Comparison of ENCODE assay signal across 36 cellular contexts in genomic region chr17:11981862-11982261, GRCh38.
"Had no signal": no experiment of that assay in that cellular context is flagged by ENCODE, and none has a peak within 500 bp of the region (broad histone marks: within the 10 kb centered on the region; RNA-seq: fewer than 3 reads in every experiment).

No MANE protein-coding gene starts in this region.

- H3K4me1 ChIP-seq: adrenal gland had no signal

- H3K27me3 ChIP-seq: adrenal gland, esophagus muscularis mucosa, foreskin keratinocyte, gastrocnemius medialis, heart left ventricle had no signal

- H3K27me3 Mint-ChIP-seq: activated CD4-positive, alpha-beta memory T cell treated with anti-CD3 and anti-CD28 coated beads for 36 hours; activated CD4-positive, alpha-beta T cell treated with anti-CD3 and anti-CD28 coated beads for 36 hours; activated CD4-positive, alpha-beta T cell treated with anti-CD3 and anti-CD28 coated beads, Interleukin-2, amount 10 ng/mL, durations not matched to agents 24 days and 14 days; activated CD8-positive, alpha-beta memory T cell treated with anti-CD3 and anti-CD28 coated beads, Interleukin-2, amount 10 ng/mL, durations not matched to agents 7 days and 5 days; activated naive CD4-positive, alpha-beta T cell treated with anti-CD3 and anti-CD28 coated beads, Interleukin-2, amount 50 U/mL, for 24 hours; activated naive CD8-positive, alpha-beta T cell treated with anti-CD3 and anti-CD28 coated beads for 36 hours; activated naive CD8-positive, alpha-beta T cell treated with anti-CD3 and anti-CD28 coated beads, Interleukin-2, amount 50 U/mL, for 24 hours; brain; central memory CD8-positive, alpha-beta T cell; effector memory CD8-positive, alpha-beta T cell; T-helper 17 cell had no signal

- H3K36me3 ChIP-seq: WERI-Rb-1 had no signal

- H3K4me1 Mint-ChIP-seq: activated CD4-positive, alpha-beta T cell treated with anti-CD3 and anti-CD28 coated beads for 36 hours; activated CD4-positive, alpha-beta T cell treated with anti-CD3 and anti-CD28 coated beads, Interleukin-2, amount 10 ng/mL, durations not matched to agents 24 days and 14 days; activated CD8-positive, alpha-beta memory T cell treated with anti-CD3 and anti-CD28 coated beads, Interleukin-2, amount 10 ng/mL, durations not matched to agents 7 days and 5 days; activated naive CD4-positive, alpha-beta T cell treated with anti-CD3 and anti-CD28 coated beads, Interleukin-2, amount 50 U/mL, for 24 hours; activated naive CD8-positive, alpha-beta T cell treated with anti-CD3 and anti-CD28 coated beads for 36 hours; activated naive CD8-positive, alpha-beta T cell treated with anti-CD3 and anti-CD28 coated beads, Interleukin-2, amount 50 U/mL, for 24 hours had no signal

- H3K4me3 Mint-ChIP-seq: activated CD4-positive, alpha-beta memory T cell treated with anti-CD3 and anti-CD28 coated beads for 36 hours; activated CD4-positive, alpha-beta T cell treated with anti-CD3 and anti-CD28 coated beads for 36 hours; activated CD4-positive, alpha-beta T cell treated with anti-CD3 and anti-CD28 coated beads, Interleukin-2, amount 10 ng/mL, durations not matched to agents 24 days and 14 days; activated CD8-positive, alpha-beta memory T cell treated with anti-CD3 and anti-CD28 coated beads, Interleukin-2, amount 10 ng/mL, durations not matched to agents 7 days and 5 days; activated CD8-positive, alpha-beta T cell treated with anti-CD3 and anti-CD28 coated beads, Interleukin-2, amount 10 ng/mL, durations not matched to agents 7 days and 5 days; activated naive CD4-positive, alpha-beta T cell treated with anti-CD3 and anti-CD28 coated beads for 36 hours; activated naive CD4-positive, alpha-beta T cell treated with anti-CD3 and anti-CD28 coated beads, Interleukin-2, amount 50 U/mL, for 24 hours; activated naive CD8-positive, alpha-beta T cell treated with anti-CD3 and anti-CD28 coated beads for 36 hours; activated naive CD8-positive, alpha-beta T cell treated with anti-CD3 and anti-CD28 coated beads, Interleukin-2, amount 50 U/mL, for 24 hours; activated T-helper 1 cell treated with anti-CD3 and anti-CD28 coated beads, Interleukin-12 subunit alpha, Interleukin-12 subunit beta, Interleukin-2, Interleukin-4 antibody, amounts not matched to agents 30 ng/mL and 10 ng/mL and 1 ng/mL, durations not matched to agents 14 hours and 24 hours and 36 hours; brain; central memory CD8-positive, alpha-beta T cell; effector memory CD8-positive, alpha-beta T cell; T-helper 17 cell; T-helper 2 cell treated with Interferon-gamma antibody and Interleukin-4, amounts not matched to agents 5 μg/mL and 100 μg/mL, for 36 hours had no signal

- H3K9me3 Mint-ChIP-seq: activated CD4-positive, alpha-beta memory T cell treated with anti-CD3 and anti-CD28 coated beads for 36 hours; activated CD4-positive, alpha-beta T cell treated with anti-CD3 and anti-CD28 coated beads, Interleukin-2, amount 10 ng/mL, durations not matched to agents 24 days and 14 days; activated naive CD4-positive, alpha-beta T cell treated with anti-CD3 and anti-CD28 coated beads for 36 hours; activated naive CD4-positive, alpha-beta T cell treated with anti-CD3 and anti-CD28 coated beads, Interleukin-2, amount 50 U/mL, for 24 hours; activated naive CD8-positive, alpha-beta T cell treated with anti-CD3 and anti-CD28 coated beads for 36 hours; activated naive CD8-positive, alpha-beta T cell treated with anti-CD3 and anti-CD28 coated beads, Interleukin-2, amount 50 U/mL, for 24 hours; activated T-helper 1 cell treated with anti-CD3 and anti-CD28 coated beads, Interleukin-12 subunit alpha, Interleukin-12 subunit beta, Interleukin-2, Interleukin-4 antibody, amounts not matched to agents 30 ng/mL and 10 ng/mL and 1 ng/mL, durations not matched to agents 14 hours and 24 hours and 36 hours; activated T-helper 2 cell treated with anti-CD3 and anti-CD28 coated beads, Interferon-gamma antibody, Interleukin-2, Interleukin-4, amounts not matched to agents 10 μg/mL and 5 μg/mL and 100 μg/mL, durations not matched to agents 14 hours and 24 hours and 36 hours; brain; central memory CD8-positive, alpha-beta T cell; effector memory CD8-positive, alpha-beta T cell; T-helper 2 cell treated with Interferon-gamma antibody and Interleukin-4, amounts not matched to agents 5 μg/mL and 100 μg/mL, for 36 hours had no signal

- H3K27ac Mint-ChIP-seq: activated CD4-positive, alpha-beta memory T cell treated with anti-CD3 and anti-CD28 coated beads for 36 hours; activated CD4-positive, alpha-beta T cell treated with anti-CD3 and anti-CD28 coated beads for 36 hours; activated CD4-positive, alpha-beta T cell treated with anti-CD3 and anti-CD28 coated beads, Interleukin-2, amount 10 ng/mL, durations not matched to agents 24 days and 14 days; activated CD8-positive, alpha-beta memory T cell treated with anti-CD3 and anti-CD28 coated beads, Interleukin-2, amount 10 ng/mL, durations not matched to agents 7 days and 5 days; activated CD8-positive, alpha-beta T cell treated with anti-CD3 and anti-CD28 coated beads, Interleukin-2, amount 10 ng/mL, durations not matched to agents 7 days and 5 days; activated naive CD4-positive, alpha-beta T cell treated with anti-CD3 and anti-CD28 coated beads for 36 hours; activated naive CD4-positive, alpha-beta T cell treated with anti-CD3 and anti-CD28 coated beads, Interleukin-2, amount 50 U/mL, for 24 hours; activated naive CD8-positive, alpha-beta T cell treated with anti-CD3 and anti-CD28 coated beads for 36 hours; activated naive CD8-positive, alpha-beta T cell treated with anti-CD3 and anti-CD28 coated beads, Interleukin-2, amount 50 U/mL, for 24 hours; activated T-helper 1 cell treated with anti-CD3 and anti-CD28 coated beads, Interleukin-12 subunit alpha, Interleukin-12 subunit beta, Interleukin-2, Interleukin-4 antibody, amounts not matched to agents 30 ng/mL and 10 ng/mL and 1 ng/mL, durations not matched to agents 14 hours and 24 hours and 36 hours; activated T-helper 2 cell treated with anti-CD3 and anti-CD28 coated beads, Interferon-gamma antibody, Interleukin-2, Interleukin-4, amounts not matched to agents 10 μg/mL and 5 μg/mL and 100 μg/mL, durations not matched to agents 14 hours and 24 hours and 36 hours; brain; effector memory CD8-positive, alpha-beta T cell; T-helper 17 cell; T-helper 2 cell treated with Interferon-gamma antibody and Interleukin-4, amounts not matched to agents 5 μg/mL and 100 μg/mL, for 36 hours had no signal

- H3K9me3 ChIP-seq: adrenal gland, esophagus muscularis mucosa, gastrocnemius medialis, heart left ventricle had no signal

- ATAC-seq: activated CD4-positive, alpha-beta T cell treated with anti-CD3 and anti-CD28 coated beads for 36 hours; activated CD8-positive, alpha-beta memory T cell treated with anti-CD3 and anti-CD28 coated beads, Interleukin-2, amount 10 ng/mL, durations not matched to agents 7 days and 5 days; activated CD8-positive, alpha-beta T cell treated with anti-CD3 and anti-CD28 coated beads, Interleukin-2, amount 10 ng/mL, durations not matched to agents 7 days and 5 days; activated naive CD8-positive, alpha-beta T cell treated with anti-CD3 and anti-CD28 coated beads, Interleukin-2, amount 50 U/mL, for 24 hours; effector memory CD8-positive, alpha-beta T cell; foreskin keratinocyte; gastrocnemius medialis; heart left ventricle; T-helper 17 cell had no signal

- H3K4me3 ChIP-seq: adrenal gland, esophagus muscularis mucosa, gastrocnemius medialis, heart left ventricle had no signal

- H3K27ac ChIP-seq: adrenal gland, esophagus muscularis mucosa, foreskin keratinocyte, gastrocnemius medialis, heart left ventricle, WERI-Rb-1 had no signal

- DNase-seq: activated CD4-positive, alpha-beta memory T cell treated with anti-CD3 and anti-CD28 coated beads for 36 hours; activated CD4-positive, alpha-beta T cell treated with anti-CD3 and anti-CD28 coated beads for 36 hours; activated CD4-positive, alpha-beta T cell treated with anti-CD3 and anti-CD28 coated beads, Interleukin-2, amount 10 ng/mL, durations not matched to agents 24 days and 14 days; activated CD4-positive, CD25-positive, alpha-beta regulatory T cell; activated CD4-positive, CD25-positive, alpha-beta regulatory T cell treated with anti-CD3 and anti-CD28 coated beads, Interleukin-2, amount 50 U/mL, for 72 hours; activated CD8-positive, alpha-beta memory T cell treated with anti-CD3 and anti-CD28 coated beads, Interleukin-2, amount 10 ng/mL, durations not matched to agents 7 days and 5 days; activated CD8-positive, alpha-beta memory T cell treated with anti-CD3 and anti-CD28 coated beads, Interleukin-2, amount 50 U/mL, for 4 hours; activated CD8-positive, alpha-beta T cell treated with anti-CD3 and anti-CD28 coated beads, Interleukin-2, amount 10 ng/mL, durations not matched to agents 7 days and 5 days; activated effector memory CD4-positive, alpha-beta T cell treated with anti-CD3 and anti-CD28 coated beads, Interleukin-2, amount 50 U/mL, for 16 hours; activated naive CD4-positive, alpha-beta T cell treated with anti-CD3 and anti-CD28 coated beads for 36 hours; activated naive CD8-positive, alpha-beta T cell treated with anti-CD3 and anti-CD28 coated beads for 36 hours; activated naive CD8-positive, alpha-beta T cell treated with anti-CD3 and anti-CD28 coated beads, Interleukin-2, amount 50 U/mL, for 24 hours; activated T-cell treated with anti-CD3 and anti-CD28 coated beads, Interleukin-2, amount 50 U/mL, for 1 hour; activated T-cell treated with anti-CD3 and anti-CD28 coated beads, Interleukin-2, amount 50 U/mL, for 48 hours; adrenal gland; amygdala; aorta; cortex of kidney; dermis blood vessel endothelial cell; effector CD4-positive, alpha-beta T cell; effector memory CD8-positive, alpha-beta T cell; erythroblast; foreskin keratinocyte; gastrocnemius medialis; glutamatergic neuron; heart left ventricle; T-helper 17 cell; T1000; WERI-Rb-1 had no signal
